ENCODE assay signal across 19 cellular contexts in the genomic region with DNA sequence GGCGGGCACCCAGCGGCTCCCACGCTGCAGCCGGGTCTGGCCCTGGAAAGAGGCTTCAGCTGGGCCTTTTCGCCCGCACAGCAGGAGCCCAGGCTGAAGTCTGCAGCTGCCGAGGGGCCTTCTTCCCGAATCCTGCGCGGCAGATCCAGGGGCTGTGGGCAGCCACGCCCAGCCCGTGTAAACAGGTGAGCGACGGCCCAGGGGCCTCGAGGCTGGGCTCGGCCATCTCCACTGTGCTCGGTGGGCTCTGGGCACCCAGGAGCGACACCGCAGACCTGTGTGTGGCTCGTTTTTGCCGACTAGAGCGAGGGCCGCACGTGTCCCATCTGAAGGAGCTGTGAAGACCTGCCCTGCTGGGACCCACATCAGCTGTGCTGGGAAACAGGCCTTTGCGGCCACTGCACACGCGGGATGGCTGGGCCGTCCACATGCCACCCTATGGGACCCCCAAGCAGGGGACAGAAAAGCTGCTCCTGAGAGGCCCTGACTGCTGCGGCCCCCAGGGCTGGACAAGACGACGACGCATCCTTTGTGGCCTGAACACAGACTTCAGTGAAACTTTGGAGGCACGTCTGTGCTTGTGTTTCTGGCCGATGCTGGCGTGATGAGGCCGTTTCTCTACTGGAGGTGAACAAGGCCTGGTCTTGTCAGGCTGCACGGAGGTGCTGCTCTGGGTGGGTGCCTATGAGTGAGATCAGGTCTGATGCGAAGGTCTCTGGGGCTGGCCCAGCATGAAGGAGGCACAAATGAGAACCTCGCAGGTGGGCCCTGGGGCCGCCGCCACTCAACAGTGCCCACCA.
"Had no signal": no experiment of that assay in that cellular context is flagged by ENCODE, and none has a peak within 500 bp of the region (broad histone marks: within the 10 kb centered on the region; RNA-seq: fewer than 3 reads in every experiment).

No MANE protein-coding gene starts in this region.

- H3K9me3 Mint-ChIP-seq: mesothelial cell of epicardium; naive B cell; natural killer cell treated with Interleukin-12 subunit alpha and Interleukin-12 subunit beta and Interleukin-15 and Interleukin-18, amount 100 ng/mL, for 72 hours; neural crest cell; stimulated activated memory B cell treated with anti-CD40 and anti-IgM and Interleukin-4, amounts not matched to agents 10 μg/mL and 1 μg/mL and 100 μg/mL, for 72 hours; stimulated activated naive CD8-positive, alpha-beta T cell treated with anti-CD3 and anti-CD28 coated beads, Interleukin-15, Interleukin-2, amounts not matched to agents 100 ng/mL and 50 ng/mL, for 24 hours had no signal

- H3K27me3 Mint-ChIP-seq: naive B cell; natural killer cell treated with Interleukin-12 subunit alpha and Interleukin-12 subunit beta and Interleukin-15 and Interleukin-18, amount 100 ng/mL, for 72 hours; stimulated activated memory B cell treated with anti-CD40 and anti-IgM and Interleukin-4, amounts not matched to agents 10 μg/mL and 1 μg/mL and 100 μg/mL, for 72 hours; stimulated activated naive CD8-positive, alpha-beta T cell treated with anti-CD3 and anti-CD28 coated beads, Interleukin-15, Interleukin-2, amounts not matched to agents 100 ng/mL and 50 ng/mL, for 24 hours had no signal

- H3K4me3 ChIP-seq: colonic mucosa, gastrocnemius medialis, lung, mucosa of descending colon, prostate gland, right atrium auricular region, sigmoid colon, spleen, thoracic aorta, tibial nerve, upper lobe of left lung had no signal

- DNase-seq: effector memory CD4-positive, alpha-beta T cell; gastrocnemius medialis; kidney; sigmoid colon had no signal

- H3K4me1 ChIP-seq: colonic mucosa, prostate gland had no signal

- H3K27me3 ChIP-seq: colonic mucosa, gastrocnemius medialis, right atrium auricular region, sigmoid colon, spleen, tibial nerve, upper lobe of left lung had no signal

- ATAC-seq: gastrocnemius medialis; mucosa of descending colon; natural killer cell treated with Interleukin-12 subunit alpha and Interleukin-12 subunit beta and Interleukin-15 and Interleukin-18, amount 100 ng/mL, for 72 hours had no signal

- H3K9me3 ChIP-seq: colonic mucosa, gastrocnemius medialis, mucosa of descending colon, prostate gland, right atrium auricular region, sigmoid colon, spleen, thoracic aorta, tibial nerve, upper lobe of left lung had no signal

- H3K4me3 Mint-ChIP-seq: mesothelial cell of epicardium; natural killer cell treated with Interleukin-12 subunit alpha and Interleukin-12 subunit beta and Interleukin-15 and Interleukin-18, amount 100 ng/mL, for 72 hours; neural crest cell; stimulated activated memory B cell treated with anti-CD40 and anti-IgM and Interleukin-4, amounts not matched to agents 10 μg/mL and 1 μg/mL and 100 μg/mL, for 72 hours; stimulated activated naive CD8-positive, alpha-beta T cell treated with anti-CD3 and anti-CD28 coated beads, Interleukin-15, Interleukin-2, amounts not matched to agents 100 ng/mL and 50 ng/mL, for 24 hours had no signal

- H3K36me3 Mint-ChIP-seq: mesothelial cell of epicardium; naive B cell; natural killer cell treated with Interleukin-12 subunit alpha and Interleukin-12 subunit beta and Interleukin-15 and Interleukin-18, amount 100 ng/mL, for 72 hours had no signal

- H3K27ac Mint-ChIP-seq: mesothelial cell of epicardium; naive B cell; natural killer cell treated with Interleukin-12 subunit alpha and Interleukin-12 subunit beta and Interleukin-15 and Interleukin-18, amount 100 ng/mL, for 72 hours; stimulated activated memory B cell treated with anti-CD40 and anti-IgM and Interleukin-4, amounts not matched to agents 10 μg/mL and 1 μg/mL and 100 μg/mL, for 72 hours; stimulated activated naive CD8-positive, alpha-beta T cell treated with anti-CD3 and anti-CD28 coated beads, Interleukin-15, Interleukin-2, amounts not matched to agents 100 ng/mL and 50 ng/mL, for 24 hours had no signal

- H3K27ac ChIP-seq: colonic mucosa, gastrocnemius medialis, prostate gland, right atrium auricular region, sigmoid colon, spleen, thoracic aorta, tibial nerve, upper lobe of left lung had no signal

- H3K36me3 ChIP-seq: colonic mucosa, gastrocnemius medialis had no signal
